18 cellular contexts compared by ENCODE assay signal in genomic region chr3:58667229-58667628, GRCh38. TPM values are rescaled to one million over a fixed set of nuclear protein-coding genes. Genes with fewer than 3 reads are reported as not detected.
A peak's percentile ranks its signal among the peaks of the same experiment; 100 is the strongest.
DNase-seq lines count a peak whose midpoint lies in the region; ATAC-seq and TF ChIP-seq lines count a peak whose summit lies in the region.
"Had no signal": no experiment of that assay in that cellular context is flagged by ENCODE, and none has a peak within 500 bp of the region (broad histone marks: within the 10 kb centered on the region; RNA-seq: fewer than 3 reads in every experiment).

No MANE protein-coding gene starts in this region.

- no peak overlapping the region for H3K14ac ChIP-seq in IMR-90 (replicated peaks; ENCODE audit: low read depth, low read length)

- no peak for TF ChIP-seq EP300 in upper lobe of left lung (IDR thresholded peaks at IDR 0.05)

- intact Hi-C loops in IMR-90 (cut with micrococcal nuclease), result no loop called here

- H2AK9ac ChIP-seq in IMR-90 (replicated peaks; ENCODE audit: low read depth, low read length, poor library complexity), result no peak overlapping the region

- no peak overlapping the region for H2BK20ac ChIP-seq in IMR-90 (ENCODE audit: low read depth, low read length)

- TF ChIP-seq POLR2A in IMR-90 (IDR thresholded peaks at IDR 0.05; ENCODE audit: low read depth, low read length) (no peak), upper lobe of left lung (IDR thresholded peaks at IDR 0.05) (no peak)

- H3K9ac ChIP-seq in IMR-90 (ENCODE audit: low read depth, low read length), result no peak overlapping the region
- H3K9ac ChIP-seq in mucosa of stomach (ENCODE audit: low read length), result no peak overlapping the region

- no peak overlapping the region for H4K5ac ChIP-seq in IMR-90 (ENCODE audit: low read depth, low read length)

- no peaks in the 10 kb centered on the region for H3K36me3 ChIP-seq in IMR-90 (ENCODE audit: control insufficient read depth, insufficient read depth, low read length)
- H3K36me3 ChIP-seq in mucosa of stomach (ENCODE audit: control insufficient read depth, insufficient read depth, low read length), result no peaks in the 10 kb centered on the region
- no peaks in the 10 kb centered on the region for H3K36me3 ChIP-seq in upper lobe of left lung

- in situ Hi-C loops in IMR-90 (cut with MboI; ENCODE audit: low sequenced_read_pairs), result no loop called here

- dilution Hi-C loops in IMR-90 (cut with HindIII; ENCODE audit: low sequenced_read_pairs, unreplicated experiment), result no loop called here

- H3K18ac ChIP-seq in IMR-90 (ENCODE audit: low read depth, low read length), result no peak overlapping the region

- H3K9me1 ChIP-seq in IMR-90 (ENCODE audit: insufficient read depth, low read length), result no peaks in the 10 kb centered on the region

- H3K27ac ChIP-seq in IMR-90 (ENCODE audit: insufficient read depth, low read length), result no peak overlapping the region
- peak overlapping the region; percentile 31 for H3K27ac ChIP-seq in epithelial cell of prostate
- peak overlapping the region; percentile 63 to 84 (median 69) for H3K27ac ChIP-seq in upper lobe of left lung

- no peak overlapping the region for H3K4me3 ChIP-seq in IMR-90 (ENCODE audit: insufficient read depth, low read depth, low read length)
- peak overlapping the region; percentile 39 for H3K4me3 ChIP-seq in mucosa of stomach (ENCODE audit: low read length)
- H3K4me3 ChIP-seq in upper lobe of left lung, result no peak overlapping the region

- no peaks in the 10 kb centered on the region for H4K20me1 ChIP-seq in IMR-90 (ENCODE audit: insufficient read depth, low read length)

- WGBS in IMR-90 (ENCODE audit: extremely low coverage in 2 of 2, insufficient read length in 1 of 2), 2 experiments, result 100% methylated on average over 1 of the region's 1 CpG; no CpG with 5 or more reads in 1 of the 2 experiments
- WGBS in upper lobe of left lung, 2 donors, result 86 to 90% methylated on average over 1 of the region's 1 CpG

- no peaks in the 10 kb centered on the region for H3K9me3 ChIP-seq in IMR-90 (ENCODE audit: control insufficient read depth, insufficient read depth, low read length)
- H3K9me3 ChIP-seq in mucosa of stomach (ENCODE audit: control insufficient read depth, low read length), result no peaks in the 10 kb centered on the region
- no peaks in the 10 kb centered on the region for H3K9me3 ChIP-seq in upper lobe of left lung

- no peaks in the 10 kb centered on the region for H3K79me1 ChIP-seq in IMR-90 (ENCODE audit: low read depth in 1 of 2, low read length in 2 of 2)

- peaks cover 10% of the 10 kb centered on the region for H3K27me3 ChIP-seq in IMR-90 (ENCODE audit: control insufficient read depth, insufficient read depth, low read length)
- no peaks in the 10 kb centered on the region for H3K27me3 ChIP-seq in mucosa of stomach (ENCODE audit: control insufficient read depth, insufficient read depth, low read length)
- no peaks in the 10 kb centered on the region for H3K27me3 ChIP-seq in upper lobe of left lung

- no peak overlapping the region for H3K23ac ChIP-seq in IMR-90 (ENCODE audit: low read depth, low read length)

- H3K56ac ChIP-seq in IMR-90 (ENCODE audit: extremely low read depth, insufficient read depth, low read length), result no peak overlapping the region

- CTCF ChIA-PET in IMR-90 (lab: Yijun Ruan, JAX), result no interaction called here

- no peak overlapping the region for H3K4me2 ChIP-seq in IMR-90 (ENCODE audit: low read depth, low read length)

- no TSS peak for BruUV-seq in IMR-90 (replicated peaks; lab: Mats Ljungman, UMichigan)

- H3K4ac ChIP-seq in IMR-90 (ENCODE audit: low read depth, low read length), result no peak overlapping the region

- H3K4me1 ChIP-seq in IMR-90 (ENCODE audit: control insufficient read depth, insufficient read depth, low read length), result no peaks in the 10 kb centered on the region
- peaks cover 54% of the 10 kb centered on the region for H3K4me1 ChIP-seq in mucosa of stomach (ENCODE audit: control insufficient read depth, insufficient read depth, low read length)
- H3K4me1 ChIP-seq in upper lobe of left lung, result peaks cover 9 to 17% (median 13%) of the 10 kb centered on the region in 4 donors

- H4K91ac ChIP-seq in IMR-90 (ENCODE audit: insufficient read depth, low read depth, low read length), result no peak overlapping the region

- H2BK15ac ChIP-seq in IMR-90 (ENCODE audit: low read depth, low read length), result no peak overlapping the region

- POLR2A ChIA-PET in IMR-90 (lab: Charles Lee; ENCODE audit: unreplicated experiment), result no interaction called here

- H2BK120ac ChIP-seq in IMR-90 (ENCODE audit: low read depth, low read length), result no peak overlapping the region

- ATAC-seq in IMR-90 (ENCODE audit: low read depth), result no peak
- no peak for ATAC-seq in upper lobe of left lung (ENCODE audit: low FRiP score in 2 of 2)
- no peak for ATAC-seq in activated CD4-positive, CD25-positive, alpha-beta regulatory T cell treated with anti-CD3 and anti-CD28 coated beads, Interleukin-2, amount 50 U/mL, for 24 hours
- ATAC-seq: CD8-positive, alpha-beta T cell had no signal

- TF ChIP-seq CTCF in IMR-90 (conservative IDR thresholded peaks at IDR 0.05; ENCODE audit: low read depth, low read length), result no peak
- TF ChIP-seq CTCF in upper lobe of left lung (IDR thresholded peaks at IDR 0.05), result no peak

- H2AFZ ChIP-seq in IMR-90 (replicated peaks; ENCODE audit: low read length, poor library complexity), result peak overlapping the region; percentile 39

- no peak for TF ChIP-seq RAD21 in IMR-90 (IDR thresholded peaks at IDR 0.05; ENCODE audit: low read length)

- H4K8ac ChIP-seq in IMR-90 (ENCODE audit: low read depth in 2 of 2, low read length in 2 of 2), result no peak overlapping the region

- DNase-seq in IMR-90 (no peak), epithelial cell of prostate (ENCODE audit: low read depth, low spot score) (no peak), upper lobe of left lung (no peak), mucosa of gallbladder (ENCODE audit: low spot score) (no peak), HuH-7.5 (ENCODE audit: low spot score) (no peak)
- DNase-seq: CD8-positive, alpha-beta T cell; DND-41; NCI-H1417; NCI-H1930; NCI-H2171; NCI-H446 treated with DMSO at 0.1 percent for 48 hours; NCI-H748 treated with DMSO at 0.1 percent for 48 hours; SHP77 treated with DMSO at 0.1 percent for 48 hours had no signal

- H2BK5ac ChIP-seq in IMR-90 (ENCODE audit: low read depth, low read length, poor library complexity, severe bottlenecking), result no peak overlapping the region

- H2AK5ac ChIP-seq in IMR-90 (ENCODE audit: low read depth, low read length), result no peak overlapping the region

TF ChIP-seq in IMR-90, 13 proteins besides CTCF, POLR2A, EP300 and RAD21:
- TF ChIP-seq SMC3 (IDR thresholded peaks at IDR 0.05; ENCODE audit: low read depth, low read length), result no peak
- no peak for TF ChIP-seq MXI1 (IDR thresholded peaks at IDR 0.05; ENCODE audit: borderline replicate concordance, low read depth, low read length)
- TF ChIP-seq CEBPB (IDR thresholded peaks at IDR 0.05; ENCODE audit: low read depth, low read length), result no peak
- no peak for TF ChIP-seq ELK1 (IDR thresholded peaks at IDR 0.05; ENCODE audit: borderline replicate concordance, low read depth, low read length)

RNA-seq across cellular contexts. Expression of gene FAM3D, which starts 0.7 kb away (rescaled TPM):
- total RNA-seq in IMR-90 (2012; rRNA removed) (not detected in 2 replicates), upper lobe of left lung (1 to 10 TPM; 1.0 to 7.7 (median 1.5) TPM), mucosa of gallbladder (98.6 TPM)
- polyA plus RNA-seq in IMR-90 (2012; rRNA removed), result not detected in 2 replicates
- polyA plus RNA-seq in IMR-90 (2012; cell fraction: cytosol; rRNA removed), result not detected in 2 replicates
- not detected in 2 replicates for polyA plus RNA-seq in IMR-90 (2012; cell fraction: nucleus; rRNA removed; ENCODE audit: low replicate concordance)
- total RNA-seq: CD8-positive, alpha-beta T cell; H7; LHCN-M2 had no signal
- polyA plus RNA-seq: IgD-negative memory B cell had no signal

Comparison
In these comparisons a context has a peak if more than half of its experiments do, and no peak if none do; other contexts are left out.
1. RNA of gene FAM3D, which starts 0.7 kb away (total RNA-seq): 98.6 TPM in mucosa of gallbladder (single experiment); 1.0 to 7.7 TPM in upper lobe of left lung and not detected in IMR-90; every median in the first group is over 10 times any median in the second.